In genomic region chr10:103742779-103743178, GRCh38 we compare ENCODE assay signal across 17 cellular contexts.
"Had no signal": no experiment of that assay in that cellular context is flagged by ENCODE, and none has a peak within 500 bp of the region (broad histone marks: within the 10 kb centered on the region; RNA-seq: fewer than 3 reads in every experiment).

No MANE protein-coding gene starts in this region.

- H3K4me3 ChIP-seq: ascending aorta, dorsolateral prefrontal cortex, hepatocyte, pancreas, sigmoid colon, tibial artery had no signal

- H3K4me3 Mint-ChIP-seq: activated CD8-positive, alpha-beta T cell treated with anti-CD3 and anti-CD28 coated beads, Interleukin-2, amount 10 ng/mL, durations not matched to agents 7 days and 5 days; activated naive CD8-positive, alpha-beta T cell treated with anti-CD3 and anti-CD28 coated beads, Interleukin-2, amount 50 U/mL, for 24 hours; endodermal cell had no signal

- DNase-seq: activated CD8-positive, alpha-beta memory T cell treated with anti-CD3 and anti-CD28 coated beads, Interleukin-2, amount 50 U/mL, for 4 hours; activated CD8-positive, alpha-beta T cell treated with anti-CD3 and anti-CD28 coated beads, Interleukin-2, amount 10 ng/mL, durations not matched to agents 7 days and 5 days; activated naive CD4-positive, alpha-beta T cell; activated naive CD8-positive, alpha-beta T cell treated with anti-CD3 and anti-CD28 coated beads, Interleukin-2, amount 50 U/mL, for 24 hours; dorsolateral prefrontal cortex; endodermal cell; erythroblast; islet precursor cell; mammary epithelial cell; pancreas; sigmoid colon; stimulated activated CD4-positive, alpha-beta T cell treated with anti-CD3 and anti-CD28 coated beads, Interleukin-1b, Interleukin-23, amount 100 ng/mL, for 48 hours; T-helper 9 cell; tibial artery had no signal

- H3K9me3 Mint-ChIP-seq: activated naive CD8-positive, alpha-beta T cell treated with anti-CD3 and anti-CD28 coated beads, Interleukin-2, amount 50 U/mL, for 24 hours; endodermal cell had no signal

- H3K27ac ChIP-seq: ascending aorta, dorsolateral prefrontal cortex, hepatocyte, pancreas, sigmoid colon, tibial artery had no signal

- H3K4me1 ChIP-seq: pancreas had no signal

- H3K36me3 ChIP-seq: ascending aorta, pancreas, sigmoid colon, tibial artery had no signal

- H3K27me3 Mint-ChIP-seq: activated naive CD8-positive, alpha-beta T cell treated with anti-CD3 and anti-CD28 coated beads, Interleukin-2, amount 50 U/mL, for 24 hours had no signal

- H3K9me3 ChIP-seq: ascending aorta, pancreas, sigmoid colon, tibial artery had no signal

- H3K27ac Mint-ChIP-seq: activated CD8-positive, alpha-beta T cell treated with anti-CD3 and anti-CD28 coated beads, Interleukin-2, amount 10 ng/mL, durations not matched to agents 7 days and 5 days; activated naive CD8-positive, alpha-beta T cell treated with anti-CD3 and anti-CD28 coated beads, Interleukin-2, amount 50 U/mL, for 24 hours; endodermal cell had no signal

- ATAC-seq: activated CD8-positive, alpha-beta T cell treated with anti-CD3 and anti-CD28 coated beads, Interleukin-2, amount 10 ng/mL, durations not matched to agents 7 days and 5 days; activated naive CD8-positive, alpha-beta T cell treated with anti-CD3 and anti-CD28 coated beads, Interleukin-2, amount 50 U/mL, for 24 hours; left lobe of liver; pancreas had no signal

- H3K27me3 ChIP-seq: ascending aorta, dorsolateral prefrontal cortex, hepatocyte, pancreas, sigmoid colon, tibial artery had no signal
